In genomic region chr4:3438847-3439180, GRCh38 we compare ENCODE assay signal across 29 cellular contexts. TPM values are rescaled to one million over a fixed set of nuclear protein-coding genes. Genes with fewer than 3 reads are reported as not detected.
"Had no signal": no experiment of that assay in that cellular context is flagged by ENCODE, and none has a peak within 500 bp of the region (broad histone marks: within the 10 kb centered on the region; RNA-seq: fewer than 3 reads in every experiment).

No MANE protein-coding gene starts in this region.

- H3K27ac ChIP-seq: colonic mucosa, epithelial cell of prostate, gastroesophageal sphincter, heart left ventricle, hepatocyte, left ventricle myocardium inferior, lower lobe of right lung had no signal

- ATAC-seq: effector memory CD8-positive, alpha-beta T cell; esophagus mucosa; gastroesophageal sphincter; heart left ventricle; left colon; left lobe of liver; lower lobe of right lung; mucosa of descending colon had no signal

- H3K4me1 Mint-ChIP-seq: immature natural killer cell, naive B cell had no signal

- H3K4me3 Mint-ChIP-seq: dendritic cell treated with granulocyte-macrophage colony-stimulating factor and Interleukin-4, amounts not matched to agents 40 ng/mL and 50 ng/mL, for 4 days; effector memory CD8-positive, alpha-beta T cell; endodermal cell; immature natural killer cell; mesothelial cell of epicardium; naive B cell had no signal

- H3K36me3 ChIP-seq: colonic mucosa, esophagus squamous epithelium, gastroesophageal sphincter, heart left ventricle, left ventricle myocardium inferior, lower lobe of right lung had no signal

- H3K36me3 Mint-ChIP-seq: immature natural killer cell, mesothelial cell of epicardium, naive B cell had no signal

- DNase-seq: colonic mucosa; cortex of kidney; effector CD8-positive, alpha-beta T cell; effector memory CD8-positive, alpha-beta T cell; endodermal cell; erythroblast; esophagus squamous epithelium; foreskin fibroblast; hypothalamus; immature natural killer cell; islet precursor cell; kidney glomerular epithelial cell; left colon; left ventricle myocardium inferior; lower lobe of right lung; mesenchymal stem cell; naive B cell had no signal

- H3K27ac Mint-ChIP-seq: endodermal cell, immature natural killer cell, mesothelial cell of epicardium had no signal

- H3K9me3 Mint-ChIP-seq: dendritic cell treated with granulocyte-macrophage colony-stimulating factor and Interleukin-4, amounts not matched to agents 40 ng/mL and 50 ng/mL, for 4 days; effector memory CD8-positive, alpha-beta T cell; endodermal cell; mesothelial cell of epicardium; naive B cell had no signal

- H3K4me3 ChIP-seq: colonic mucosa, esophagus squamous epithelium, gastroesophageal sphincter, heart left ventricle, hepatocyte, left ventricle myocardium inferior, lower lobe of right lung, mucosa of descending colon had no signal

- H3K9me3 ChIP-seq: colonic mucosa, esophagus squamous epithelium, gastroesophageal sphincter, heart left ventricle, left ventricle myocardium inferior, lower lobe of right lung, mucosa of descending colon had no signal

- H3K27me3 Mint-ChIP-seq: effector memory CD8-positive, alpha-beta T cell; naive B cell had no signal

RNA-seq across cellular contexts. Expression of gene HGFAC, which starts 3.0 kb away (rescaled TPM):
- total RNA-seq: esophagus mucosa, left colon, mesenteric fat pad had no signal

RNA-seq across cellular contexts. Expression of gene DOK7, which starts 24.3 kb away (rescaled TPM):
- total RNA-seq: dermis microvascular lymphatic vessel endothelial cell, lung microvascular endothelial cell, mesenteric fat pad had no signal
